Comparison of ENCODE assay signal across 9 cellular contexts in genomic region chr11:119338946-119339580, GRCh38. TPM values are rescaled to one million over a fixed set of nuclear protein-coding genes. Genes with fewer than 3 reads are reported as not detected.
DNase-seq lines count a peak whose midpoint lies in the region; ATAC-seq, FAIRE-seq and TF ChIP-seq lines count a peak whose summit lies in the region.
"Had no signal": no experiment of that assay in that cellular context is flagged by ENCODE, and none has a peak within 500 bp of the region (broad histone marks: within the 10 kb centered on the region; RNA-seq: fewer than 3 reads in every experiment).

No MANE protein-coding gene starts in this region.

- no peak for TF ChIP-seq POLR2A in A549 (IDR thresholded peaks at IDR 0.05; ENCODE audit: low read length)
- no peak for TF ChIP-seq POLR2A in esophagus muscularis mucosa (IDR thresholded peaks at IDR 0.05; ENCODE audit: low read depth)

- H3K36me3 Mint-ChIP-seq in HFFc6 (ENCODE audit: low read depth) (peaks cover 21% of the 10 kb centered on the region; the same call in 1 of the 2 replicates), natural killer cell (no peaks in the 10 kb centered on the region)

- no peak for TF ChIP-seq EP300 in A549 (IDR thresholded peaks at IDR 0.05)
- no peak for TF ChIP-seq EP300 in esophagus muscularis mucosa (IDR thresholded peaks at IDR 0.05)

- peaks cover 5 to 17% (median 12%) of the 10 kb centered on the region in 4 donors for H3K36me3 ChIP-seq in esophagus muscularis mucosa

- no peak for TF ChIP-seq RAD21 in A549 (conservative IDR thresholded peaks at IDR 0.05 in 1 of 2, IDR thresholded peaks at IDR 0.05 in 1 of 2)

- intact Hi-C loops in esophagus muscularis mucosa (cut with DNase I): no loop called here
- intact Hi-C loops in natural killer cell (cut with micrococcal nuclease): no loop called here

- 91% methylated on average over 4 of the region's 10 CpGs for WGBS in A549 (ENCODE audit: missing lambda C conversion rate)
- 18% methylated on average over 4 of the region's 10 CpGs for WGBS in esophagus muscularis mucosa

- TF ChIP-seq CTCF in A549 (IDR thresholded peaks at IDR 0.05): no peak
- TF ChIP-seq CTCF in HFFc6 (IDR thresholded peaks at IDR 0.05): no peak
- TF ChIP-seq CTCF in esophagus muscularis mucosa (IDR thresholded peaks at IDR 0.05): no peak
- no peak for TF ChIP-seq CTCF in natural killer cell (IDR thresholded peaks at IDR 0.05)

- POLR2A ChIA-PET in A549 (lab: Yijun Ruan, JAX): interaction anchor here (1.0 to 1.5 kb wide), 2 partner anchors 218 to 244 kb away, joined by 3 to 5 read pairs; partner anchors contain the start of gene HINFP

- H3K9me3 ChIP-seq in A549: no peaks in the 10 kb centered on the region
- H3K9me3 ChIP-seq in esophagus muscularis mucosa: no peaks in the 10 kb centered on the region

- H3K27ac Mint-ChIP-seq in HFFc6: peak overlapping the region; percentile 88
- no peak overlapping the region for H3K27ac Mint-ChIP-seq in natural killer cell

- no peak for DNase-seq in A549 (ENCODE audit: low read depth in 1 of 2, low spot score in 1 of 2)
- DNase-seq in HFFc6: no peak
- no peak for DNase-seq in esophagus muscularis mucosa (ENCODE audit: extremely low spot score)
- no peak for DNase-seq in natural killer cell
- no peak for DNase-seq in COR-L47 (lab: John Stamatoyannopoulos, UW)
- DNase-seq in EL: no peak

- FAIRE-seq in A549 (lab: Jason Lieb, UNC): no peak

- no peak overlapping the region for H3K27ac ChIP-seq in A549
- H3K27ac ChIP-seq in esophagus muscularis mucosa (replicated peaks in 1 of 4): peak overlapping the region; percentile 86 to 90 (median 88)

- H3K27me3 Mint-ChIP-seq in HFFc6 (ENCODE audit: insufficient read depth) (peaks cover 18% of the 10 kb centered on the region), natural killer cell (ENCODE audit: low read depth in 2 of 2) (peaks cover 28 to 35% of the 10 kb centered on the region in 2 donors)

- peak overlapping the region; percentile 78 for H3K4me2 ChIP-seq in A549

- H3K27me3 ChIP-seq in esophagus muscularis mucosa: no peaks in the 10 kb centered on the region

- ATAC-seq in A549: no peak
- no peak for ATAC-seq in natural killer cell
- no peak for ATAC-seq in GM21360 (IDR thresholded peaks at IDR 0.05; ENCODE audit: unreplicated experiment)
- ATAC-seq in GM21390 (IDR thresholded peaks at IDR 0.05; ENCODE audit: unreplicated experiment): no peak

- H3K4me3 ChIP-seq in A549: no peak overlapping the region
- H3K4me3 ChIP-seq in esophagus muscularis mucosa: peak overlapping the region; percentile 59 to 77 (median 70)

- H3K9me3 Mint-ChIP-seq in HFFc6 (no peaks in the 10 kb centered on the region), natural killer cell (no peaks in the 10 kb centered on the region)

- CTCF ChIA-PET in A549 (lab: Yijun Ruan, JAX): interaction anchor here (0.5 to 9.5 kb wide), 33 partner anchors 7 to 254 kb away, joined by 3 to 160 read pairs (median 5); partner anchors contain the start of genes CBL, MFRP, NLRX1 and USP2

- peaks cover 19% of the 10 kb centered on the region for H3K4me1 ChIP-seq in A549
- H3K4me1 ChIP-seq in esophagus muscularis mucosa: peaks cover 44 to 74% (median 69%) of the 10 kb centered on the region in 4 donors

- H3K4me1 Mint-ChIP-seq in HFFc6 (ENCODE audit: low read depth) (peaks cover 56% of the 10 kb centered on the region), natural killer cell (peaks cover 10 to 47% of the 10 kb centered on the region in 2 donors)

- peak overlapping the region; percentile 78 for H3K4me3 Mint-ChIP-seq in HFFc6
- peak overlapping the region; percentile 70 for H3K4me3 Mint-ChIP-seq in natural killer cell

TF ChIP-seq in A549, 52 proteins besides CTCF, POLR2A, EP300 and RAD21 (continues in another document):
- TF ChIP-seq RCOR1 (IDR thresholded peaks at IDR 0.05; ENCODE audit: low read depth, low read length): no peak
- no peak for TF ChIP-seq JUN (IDR thresholded peaks at IDR 0.05)
- TF ChIP-seq FOSL2 (IDR thresholded peaks at IDR 0.05): no peak
- TF ChIP-seq FOSL2 (CRISPR knock-in tag; IDR thresholded peaks at IDR 0.05): no peak
- no peak for TF ChIP-seq RARB (CRISPR knock-in tag; IDR thresholded peaks at IDR 0.05)
- TF ChIP-seq CHD2 (IDR thresholded peaks at IDR 0.05; ENCODE audit: low read length, partially characterized antibody): no peak
- no peak for TF ChIP-seq PBX3 (IDR thresholded peaks at IDR 0.05)
- no peak for TF ChIP-seq HDAC2 (IDR thresholded peaks at IDR 0.05)
- no peak for TF ChIP-seq NR3C1 (IDR thresholded peaks at IDR 0.05)
- TF ChIP-seq ESRRA (IDR thresholded peaks at IDR 0.05; ENCODE audit: borderline replicate concordance, low read length): no peak
- TF ChIP-seq HMGXB4 (CRISPR knock-in tag; IDR thresholded peaks at IDR 0.05; ENCODE audit: borderline replicate concordance): no peak
- no peak for TF ChIP-seq CBX2 (IDR thresholded peaks at IDR 0.05; ENCODE audit: borderline replicate concordance, low read depth)

RNA-seq across cellular contexts. Expression of gene C1QTNF5, which starts 1.6 kb away (rescaled TPM):
- not detected in 2 replicates for polyA plus RNA-seq in A549 (2011; rRNA removed)
- 0.03 TPM in 1 of 2 replicates, not detected in the other for polyA plus RNA-seq in A549 (2012; cell fraction: cytosol; rRNA removed)
- polyA plus RNA-seq in A549 (2012; cell fraction: nucleus; rRNA removed): not detected in 2 replicates
- not detected in 3 replicates for polyA plus RNA-seq in A549 (2017; fragmentation: RNase III; extraction: RNeasy Plus Mini Kit Qiagen cat#74134 plus additional on column Dnase treatment)
- polyA minus RNA-seq in A549 (2011; rRNA and poly(A)+ RNA removed): not detected in 2 replicates
- total RNA-seq in HFFc6 (2021; fragmentation: NEBNext Ultra II Directional; extraction: Animal tissue kit (Norgen Biotek cat#: 25700)): 10 to 100 TPM in 5 of 6 experiments, 1 to 10 TPM in 1; 8.2 to 16.1 (median 15.1) TPM
- 10 to 100 TPM; 23.7 to 74.3 (median 51.6) TPM for total RNA-seq in esophagus muscularis mucosa
- total RNA-seq in natural killer cell: not detected
- total RNA-seq: SK-MEL-5 had no signal

RNA-seq across cellular contexts. Expression of gene RNF26, which starts 4.7 kb away (rescaled TPM):
- polyA plus RNA-seq in A549 (2011; rRNA removed): 23.5 and 28.4 TPM in 2 replicates
- polyA plus RNA-seq in A549 (2012; cell fraction: cytosol; rRNA removed): 36.1 and 47.3 TPM in 2 replicates
- 31.5 and 31.7 TPM in 2 replicates for polyA plus RNA-seq in A549 (2012; cell fraction: nucleus; rRNA removed)
- polyA plus RNA-seq in A549 (2017; fragmentation: RNase III; extraction: RNeasy Plus Mini Kit Qiagen cat#74134 plus additional on column Dnase treatment): 23.3 to 26.5 TPM (median 25.4 TPM) in 3 replicates
- 54.7 and 63.3 TPM in 2 replicates for polyA minus RNA-seq in A549 (2011; rRNA and poly(A)+ RNA removed)
- total RNA-seq in HFFc6 (2021; fragmentation: NEBNext Ultra II Directional; extraction: Animal tissue kit (Norgen Biotek cat#: 25700)): 10 to 100 TPM; 48.6 to 63.5 (median 52.7) TPM
- 10 to 100 TPM; 14.2 to 33.2 (median 20.9) TPM for total RNA-seq in esophagus muscularis mucosa
- total RNA-seq in natural killer cell: 10 to 100 TPM; 18.0 to 21.8 (median 18.1) TPM

RNA-seq across cellular contexts. Expression of gene MFRP, which starts 7.4 kb away (rescaled TPM):
- not detected in 2 replicates for polyA plus RNA-seq in A549 (2011; rRNA removed)
- polyA plus RNA-seq in A549 (2012; cell fraction: cytosol; rRNA removed): not detected in 2 replicates
- not detected in 2 replicates for polyA plus RNA-seq in A549 (2012; cell fraction: nucleus; rRNA removed)
- not detected in 3 replicates for polyA plus RNA-seq in A549 (2017; fragmentation: RNase III; extraction: RNeasy Plus Mini Kit Qiagen cat#74134 plus additional on column Dnase treatment)
- not detected in 2 replicates for polyA minus RNA-seq in A549 (2011; rRNA and poly(A)+ RNA removed)
- not detected for total RNA-seq in HFFc6 (2021; fragmentation: NEBNext Ultra II Directional; extraction: Animal tissue kit (Norgen Biotek cat#: 25700))
- total RNA-seq in esophagus muscularis mucosa: under 1 TPM in 1 of 4 donors, not detected in 3; 0.11 TPM
- total RNA-seq in natural killer cell: not detected
- total RNA-seq: SK-MEL-5 had no signal

RNA-seq across cellular contexts. Expression of gene MCAM, which starts 22.1 kb away (rescaled TPM):
- polyA plus RNA-seq in A549 (2011; rRNA removed) (5.4 and 5.5 TPM in 2 replicates), A549 (2017; fragmentation: RNase III; extraction: RNeasy Plus Mini Kit Qiagen cat#74134 plus additional on column Dnase treatment) (14.9 to 18.1 TPM (median 15.9 TPM) in 3 replicates)
- polyA plus RNA-seq in A549 (2012; cell fraction: cytosol; rRNA removed): 7.6 and 10.0 TPM in 2 replicates
- 43.7 and 46.4 TPM in 2 replicates for polyA plus RNA-seq in A549 (2012; cell fraction: nucleus; rRNA removed)
- polyA minus RNA-seq in A549 (2011; rRNA and poly(A)+ RNA removed): 3.1 and 5.7 TPM in 2 replicates
- total RNA-seq in HFFc6 (2021; fragmentation: NEBNext Ultra II Directional; extraction: Animal tissue kit (Norgen Biotek cat#: 25700)): 1 to 10 TPM; 1.8 to 7.7 (median 6.9) TPM
- total RNA-seq in esophagus muscularis mucosa (1,000 to 10,000 TPM in 1 of 4 donors, 100 to 1,000 TPM in 3; 607 to 1,312 (median 805) TPM), natural killer cell (1 to 10 TPM in 1 of 3 donors, under 1 TPM in 2; 0.11 to 2.0 (median 0.19) TPM)

RNA-seq across cellular contexts. Expression of gene USP2, which starts 42.4 kb away (rescaled TPM):
- 0.30 and 0.37 TPM in 2 replicates for polyA plus RNA-seq in A549 (2011; rRNA removed)
- polyA plus RNA-seq in A549 (2012; cell fraction: cytosol; rRNA removed): 0.22 and 0.36 TPM in 2 replicates
- polyA plus RNA-seq in A549 (2012; cell fraction: nucleus; rRNA removed): 0.56 and 0.71 TPM in 2 replicates
- 0.48 to 0.83 TPM (median 0.73 TPM) in 3 replicates for polyA plus RNA-seq in A549 (2017; fragmentation: RNase III; extraction: RNeasy Plus Mini Kit Qiagen cat#74134 plus additional on column Dnase treatment)
- polyA minus RNA-seq in A549 (2011; rRNA and poly(A)+ RNA removed): 0.50 and 1.4 TPM in 2 replicates
- under 1 TPM; 0.32 to 0.71 (median 0.49) TPM for total RNA-seq in HFFc6 (2021; fragmentation: NEBNext Ultra II Directional; extraction: Animal tissue kit (Norgen Biotek cat#: 25700))
- total RNA-seq in esophagus muscularis mucosa: 1 to 10 TPM; 4.6 to 9.9 (median 6.1) TPM
- total RNA-seq in natural killer cell: 1 to 10 TPM in 1 of 3 donors, under 1 TPM in 1, not detected in 1; 0.50 to 3.9 TPM

Comparison
In these comparisons a context has a peak if more than half of its experiments do, and no peak if none do; other contexts are left out.
1. H3K27ac ChIP-seq: peak in esophagus muscularis mucosa (4 of 4); none in A549 (0 of 2).
2. RNA of gene C1QTNF5, which starts 1.6 kb away (total RNA-seq): 23.7 to 74.3 TPM in esophagus muscularis mucosa and 8.2 to 16.1 TPM in HFFc6; not detected in natural killer cell; every median in the first group is over 4 times any median in the second.